ENCODE assay signal across 8 cellular contexts in genomic region chr7:27187702-27188665, GRCh38. TPM values are rescaled to one million over a fixed set of nuclear protein-coding genes. Genes with fewer than 3 reads are reported as not detected.
DNase-seq lines count a peak whose midpoint lies in the region; ATAC-seq and TF ChIP-seq lines count a peak whose summit lies in the region.

No MANE protein-coding gene starts in this region.

- H3K4me3 ChIP-seq in foreskin fibroblast (ENCODE audit: low read depth in 1 of 2, low read length in 2 of 2) = peak overlapping the region; percentile 59 to 93

- ATAC-seq in T-cell (replicated peaks in 1 of 4) = no peak
- no peak for ATAC-seq in GM19463 (IDR thresholded peaks at IDR 0.05; ENCODE audit: unreplicated experiment)
- no peak for ATAC-seq in GM18867 (IDR thresholded peaks at IDR 0.05; ENCODE audit: unreplicated experiment)

- H3K36me3 Mint-ChIP-seq in T-cell = no peaks in the 10 kb centered on the region

- H3K4me1 Mint-ChIP-seq in T-cell = peaks cover 54 to 76% (median 73%) of the 10 kb centered on the region in 3 donors

- DNase-seq in GM04504 (ENCODE audit: low read depth) (peak; percentile 13), T-cell (peak in 3 of 34 experiments; percentile 9 to 22 (median 13)), foreskin fibroblast (peak in 1 of 2 donors; percentile 58), retina (peak; percentile 64), NCI-H1930 (lab: John Stamatoyannopoulos, UW) (no peak), NCI-H2196 (lab: John Stamatoyannopoulos, UW; ENCODE audit: unreplicated experiment) (no peak)

- CTCF ChIA-PET in T-cell (lab: Charles Lee) = interaction anchor here (0.7 to 2.7 kb wide), 6 partner anchors 8 to 818 kb away, joined by 3 to 13 read pairs (median 4); partner anchors contain the start of gene HOXA3 (in 1 of the 2)

- no peak for TF ChIP-seq CTCF in foreskin fibroblast (IDR thresholded peaks at IDR 0.05; ENCODE audit: low read depth, low read length)

- H3K27ac Mint-ChIP-seq in T-cell = peak overlapping the region in 1 of 2 donors; percentile 72

- no peaks in the 10 kb centered on the region for H3K9me3 Mint-ChIP-seq in T-cell

- POLR2A ChIA-PET in T-cell (lab: Charles Lee) = no interaction called here

- H3K27me3 Mint-ChIP-seq in T-cell = peaks cover 64 to 94% of the 10 kb centered on the region in 2 donors

- H3K4me3 Mint-ChIP-seq in T-cell = peak overlapping the region; percentile 65 to 79 (median 65)

RNA-seq across cellular contexts. Expression of gene HOXA11, which starts 3.0 kb away (rescaled TPM):
- total RNA-seq in T-cell = not detected

RNA-seq across cellular contexts. Expression of gene HOXA13, which starts 11.9 kb away (rescaled TPM):
- total RNA-seq in T-cell = not detected

RNA-seq across cellular contexts. Expression of gene HOXA10, which starts 13.9 kb away (rescaled TPM):
- under 1 TPM in 3 of 5 donors, not detected in 2; 0.36 to 0.75 (median 0.51) TPM for total RNA-seq in T-cell

RNA-seq across cellular contexts. Expression of gene HOXA9, which starts 22.6 kb away (rescaled TPM):
- under 1 TPM; 0.57 to 0.95 (median 0.79) TPM for total RNA-seq in T-cell

RNA-seq across cellular contexts. Expression of gene HOXA7, which starts 31.5 kb away (rescaled TPM):
- total RNA-seq in T-cell = under 1 TPM in 1 of 5 donors, not detected in 4; 0.67 TPM

Comparison
In these comparisons a context has a peak if more than half of its experiments do, and no peak if none do; other contexts are left out.
1. DNase-seq: peak in GM04504 (single experiment) and retina (single experiment); none in NCI-H1930 (0 of 2) and NCI-H2196 (single experiment).